9 cellular contexts compared by ENCODE assay signal in the genomic region with DNA sequence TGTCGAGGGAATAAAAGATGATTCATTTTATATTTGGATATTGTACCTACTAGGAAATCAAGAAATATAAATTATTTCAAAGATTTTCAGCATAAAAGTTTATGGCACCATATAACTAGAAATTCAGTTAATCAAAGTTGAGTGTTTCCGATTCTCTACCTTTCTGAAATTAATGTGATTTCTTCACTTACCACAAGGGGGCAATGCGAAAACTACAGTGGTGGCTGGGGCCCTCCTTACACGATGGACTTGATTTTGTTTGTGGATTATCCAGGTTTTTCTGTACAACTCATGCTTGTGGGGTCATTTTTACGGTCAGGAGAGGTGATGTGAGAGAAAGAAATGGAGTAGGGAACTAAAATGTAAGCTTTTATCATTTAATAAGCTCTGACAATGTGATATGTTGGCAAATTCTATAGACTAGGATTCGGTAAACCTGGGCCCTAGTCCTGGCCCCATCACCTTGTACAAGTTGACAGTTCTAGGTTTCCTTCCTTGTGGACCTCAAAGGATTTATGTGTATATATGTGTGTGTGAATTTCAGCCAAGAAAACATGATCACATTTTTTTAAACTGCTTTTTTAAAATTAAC. TPM values are rescaled to one million over a fixed set of nuclear protein-coding genes. Genes with fewer than 3 reads are reported as not detected.
DNase-seq lines count a peak whose midpoint lies in the region; ATAC-seq and TF ChIP-seq lines count a peak whose summit lies in the region.
"Had no signal": no experiment of that assay in that cellular context is flagged by ENCODE, and none has a peak within 500 bp of the region (broad histone marks: within the 10 kb centered on the region; RNA-seq: fewer than 3 reads in every experiment).

No MANE protein-coding gene starts in this region.

- no peak overlapping the region for H3K4me2 ChIP-seq in fibroblast of lung (ENCODE audit: extremely low read depth, insufficient read depth, low read length)

- H3K27me3 Mint-ChIP-seq in activated naive CD4-positive, alpha-beta T cell treated with anti-CD3 and anti-CD28 coated beads, Interleukin-2, amount 10 ng/mL, durations not matched to agents 7 days and 5 days = peaks cover 13% of the 10 kb centered on the region
- peaks cover 10% of the 10 kb centered on the region for H3K27me3 Mint-ChIP-seq in stimulated activated memory B cell treated with anti-CD40 and anti-IgM and Interleukin-4, amounts not matched to agents 10 μg/mL and 1 μg/mL and 100 μg/mL, for 72 hours

- H3K9me3 ChIP-seq in fibroblast of lung (ENCODE audit: control insufficient read depth, insufficient read depth, low read depth, low read length) = no peaks in the 10 kb centered on the region

- H3K4me1 Mint-ChIP-seq in activated naive CD4-positive, alpha-beta T cell treated with anti-CD3 and anti-CD28 coated beads, Interleukin-2, amount 10 ng/mL, durations not matched to agents 7 days and 5 days = peaks cover 7% of the 10 kb centered on the region
- no peaks in the 10 kb centered on the region for H3K4me1 Mint-ChIP-seq in stimulated activated memory B cell treated with anti-CD40 and anti-IgM and Interleukin-4, amounts not matched to agents 10 μg/mL and 1 μg/mL and 100 μg/mL, for 72 hours

- H3K4me3 ChIP-seq in AG09309 (ENCODE audit: control insufficient read depth, low read depth, low read length) (no peak overlapping the region), fibroblast of lung (replicated peaks in 1 of 4; ENCODE audit: control extremely low read depth in 1 of 4, insufficient read depth in 1 of 4, low read depth in 3 of 4, low read length in 4 of 4) (no peak overlapping the region)

- H3K36me3 Mint-ChIP-seq in activated naive CD4-positive, alpha-beta T cell treated with anti-CD3 and anti-CD28 coated beads, Interleukin-2, amount 10 ng/mL, durations not matched to agents 7 days and 5 days = peaks cover 2% of the 10 kb centered on the region
- H3K36me3 Mint-ChIP-seq in stimulated activated memory B cell treated with anti-CD40 and anti-IgM and Interleukin-4, amounts not matched to agents 10 μg/mL and 1 μg/mL and 100 μg/mL, for 72 hours = no peaks in the 10 kb centered on the region

- no peaks in the 10 kb centered on the region for H3K79me2 ChIP-seq in fibroblast of lung (ENCODE audit: control insufficient read depth, insufficient read depth, low read length)

- no peak for DNase-seq in AG09309 (ENCODE audit: low read depth)
- DNase-seq in NOMO-1 treated with DMSO at 0.1 percent for 48 hours (lab: John Stamatoyannopoulos, UW; ENCODE audit: unreplicated experiment) = peak; percentile 31
- DNase-seq in fibroblast of lung (ENCODE audit: low read depth in 2 of 2) = peak in 1 of 2 donors; percentile 5
- no peak for DNase-seq in dedifferentiated amniotic fluid mesenchymal stem cell (ENCODE audit: extremely low spot score)
- no peak for DNase-seq in NK-92 treated with Interleukin-12 subunit alpha and Interleukin-12 subunit beta, amount 100 ng/mL, for 24 hours (lab: John Stamatoyannopoulos, UW)
- no peak for DNase-seq in activated naive CD4-positive, alpha-beta T cell treated with anti-CD3 and anti-CD28 coated beads, Interleukin-2, amount 10 ng/mL, durations not matched to agents 7 days and 5 days

- H3K36me3 ChIP-seq in fibroblast of lung (ENCODE audit: control insufficient read depth, insufficient read depth, low read length) = no peaks in the 10 kb centered on the region

- H3K4me3 Mint-ChIP-seq in activated naive CD4-positive, alpha-beta T cell treated with anti-CD3 and anti-CD28 coated beads, Interleukin-2, amount 10 ng/mL, durations not matched to agents 7 days and 5 days = no peak overlapping the region
- H3K4me3 Mint-ChIP-seq in stimulated activated memory B cell treated with anti-CD40 and anti-IgM and Interleukin-4, amounts not matched to agents 10 μg/mL and 1 μg/mL and 100 μg/mL, for 72 hours = no peak overlapping the region

- H3K27me3 ChIP-seq in fibroblast of lung (ENCODE audit: control insufficient read depth, insufficient read depth, low read length) = no peaks in the 10 kb centered on the region

- no peaks in the 10 kb centered on the region for H3K4me1 ChIP-seq in fibroblast of lung (ENCODE audit: control insufficient read depth, extremely low read depth, insufficient read depth, low read length)

- no peak overlapping the region for H3K27ac Mint-ChIP-seq in activated naive CD4-positive, alpha-beta T cell treated with anti-CD3 and anti-CD28 coated beads, Interleukin-2, amount 10 ng/mL, durations not matched to agents 7 days and 5 days
- H3K27ac Mint-ChIP-seq in stimulated activated memory B cell treated with anti-CD40 and anti-IgM and Interleukin-4, amounts not matched to agents 10 μg/mL and 1 μg/mL and 100 μg/mL, for 72 hours = no peak overlapping the region

- H3K9ac ChIP-seq in fibroblast of lung (ENCODE audit: insufficient read depth, low read length) = no peak overlapping the region

- CTCF ChIA-PET in activated naive CD4-positive, alpha-beta T cell treated with anti-CD3 and anti-CD28 coated beads, Interleukin-2, amount 10 ng/mL, durations not matched to agents 7 days and 5 days (lab: Charles Lee) = interaction anchor here (1.0 to 2.7 kb wide), 8 partner anchors 8 to 193 kb away, joined by 3 to 8 read pairs (median 5); no protein-coding TSS in a partner anchor

- H4K20me1 ChIP-seq in fibroblast of lung (ENCODE audit: control insufficient read depth, extremely low read depth, insufficient read depth, low read length) = no peaks in the 10 kb centered on the region

- no peak overlapping the region for H2AFZ ChIP-seq in fibroblast of lung (ENCODE audit: low read length)

- no peak overlapping the region for H3K27ac ChIP-seq in fibroblast of lung (ENCODE audit: insufficient read depth, low read length)

- H3K9me3 Mint-ChIP-seq in activated naive CD4-positive, alpha-beta T cell treated with anti-CD3 and anti-CD28 coated beads, Interleukin-2, amount 10 ng/mL, durations not matched to agents 7 days and 5 days = peaks cover 3% of the 10 kb centered on the region
- H3K9me3 Mint-ChIP-seq in stimulated activated memory B cell treated with anti-CD40 and anti-IgM and Interleukin-4, amounts not matched to agents 10 μg/mL and 1 μg/mL and 100 μg/mL, for 72 hours = peaks cover 10% of the 10 kb centered on the region

- peak; percentile 63 for ATAC-seq in GM18867 (IDR thresholded peaks at IDR 0.05; ENCODE audit: unreplicated experiment)
- no peak for ATAC-seq in stimulated activated memory B cell treated with anti-CD40 and anti-IgM and Interleukin-4, amounts not matched to agents 10 μg/mL and 1 μg/mL and 100 μg/mL, for 72 hours

- TF ChIP-seq CTCF in AG09309 (IDR thresholded peaks at IDR 0.05; ENCODE audit: control insufficient read depth, insufficient read depth, low read depth, low read length, missing control alignments) = peak; percentile 58
- peak; percentile 50 to 64 for TF ChIP-seq CTCF in fibroblast of lung (conservative IDR thresholded peaks at IDR 0.05 in 1 of 2, IDR thresholded peaks at IDR 0.05 in 1 of 2; ENCODE audit: low read depth in 1 of 2, low read length in 2 of 2)

RNA-seq across cellular contexts. Expression of a gene that starts 47.6 kb away (rescaled TPM):
- total RNA-seq in fibroblast of lung = not detected in 2 replicates
- polyA plus RNA-seq in fibroblast of lung = not detected in 2 replicates
- polyA plus RNA-seq in fibroblast of lung (2012) = not detected in 2 replicates
- polyA minus RNA-seq in fibroblast of lung (ENCODE audit: low replicate concordance) = not detected in 2 replicates
- total RNA-seq: dermis microvascular lymphatic vessel endothelial cell had no signal

RNA-seq across cellular contexts. Expression of a gene that starts 58.5 kb away (rescaled TPM):
- 0.99 TPM in 1 of 2 replicates, not detected in the other for total RNA-seq in fibroblast of lung
- 4.8 and 21.6 TPM in 2 replicates for polyA plus RNA-seq in fibroblast of lung
- 4.2 and 18.9 TPM in 2 replicates for polyA plus RNA-seq in fibroblast of lung (2012)
- polyA minus RNA-seq in fibroblast of lung (ENCODE audit: low replicate concordance) = 3.7 TPM in 1 of 2 replicates, not detected in the other
